Comparison of ENCODE assay signal across 19 cellular contexts in the genomic region with DNA sequence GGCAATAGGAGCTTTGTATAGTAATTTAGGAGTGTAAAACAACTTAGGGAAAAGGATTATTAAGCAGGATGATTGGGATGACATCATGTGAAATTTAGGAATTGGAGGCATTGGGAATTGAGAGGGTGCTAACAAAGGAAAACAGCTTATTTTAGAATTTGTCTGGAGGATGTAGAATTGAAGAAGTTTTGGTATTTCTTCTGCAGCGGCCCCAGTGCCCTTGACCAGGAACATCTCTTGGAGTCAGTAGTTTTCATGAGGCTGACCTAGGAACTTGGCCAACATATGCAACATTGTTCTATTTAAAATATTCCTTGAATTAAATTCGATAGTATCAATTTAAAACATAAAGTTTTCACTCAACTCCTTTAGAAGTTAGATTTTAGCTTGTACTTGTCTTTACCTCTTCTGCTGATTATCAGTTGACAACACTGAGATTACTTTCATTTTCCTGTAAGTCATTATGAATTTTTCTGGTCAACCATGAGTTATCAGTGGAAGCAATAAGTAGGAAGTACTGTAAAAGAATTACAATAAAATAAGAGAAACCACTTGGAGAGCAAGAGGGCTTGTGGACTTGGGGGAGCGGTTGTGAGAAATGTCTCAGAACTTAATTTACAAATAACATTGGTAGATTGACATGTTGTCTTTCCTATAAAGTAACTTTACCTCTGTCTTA. TPM values are rescaled to one million over a fixed set of nuclear protein-coding genes. Genes with fewer than 3 reads are reported as not detected.
DNase-seq lines count a peak whose midpoint lies in the region; ATAC-seq, FAIRE-seq and TF ChIP-seq lines count a peak whose summit lies in the region.
"Had no signal": no experiment of that assay in that cellular context is flagged by ENCODE, and none has a peak within 500 bp of the region (broad histone marks: within the 10 kb centered on the region; RNA-seq: fewer than 3 reads in every experiment).

No MANE protein-coding gene starts in this region.

- H3F3A ChIP-seq in Loucy (ENCODE audit: low read depth), result no peaks in the 10 kb centered on the region; the same call in 1 of the 2 replicates

- H2AFZ ChIP-seq in Loucy (ENCODE audit: low read length) (no peak overlapping the region), K562 (ENCODE audit: low read depth, low read length) (no peak overlapping the region)
- H2AFZ ChIP-seq: hepatocyte had no signal

- no peak overlapping the region for H3K4me3 Mint-ChIP-seq in neural crest cell

- no peaks in the 10 kb centered on the region for H3K9me3 Mint-ChIP-seq in neural crest cell

- no peaks in the 10 kb centered on the region for H3K27me3 ChIP-seq in Loucy (ENCODE audit: insufficient read depth, low read length, poor library complexity, severe bottlenecking)
- no peaks in the 10 kb centered on the region for H3K27me3 ChIP-seq in K562 (ENCODE audit: control insufficient read depth in 2 of 2, insufficient read depth in 2 of 2, low read length in 2 of 2)
- H3K27me3 ChIP-seq: hepatocyte had no signal

- intact Hi-C loops in K562 (cut with micrococcal nuclease), result no loop called here

- H3K9me3 ChIP-seq in Loucy (ENCODE audit: insufficient read depth, low read depth, low read length), result no peaks in the 10 kb centered on the region
- H3K9me3 ChIP-seq in K562 (replicated peaks; ENCODE audit: control insufficient read depth, insufficient read depth, low read depth, low read length), result no peaks in the 10 kb centered on the region

- peaks cover 5% of the 10 kb centered on the region for H3K36me3 Mint-ChIP-seq in neural crest cell (ENCODE audit: low read depth)

- peak overlapping the region; percentile 40; the same call in 2 of the 3 replicates for H3K27ac ChIP-seq in K562 (ENCODE audit: extremely low read depth, low read depth, low read length)
- H3K27ac ChIP-seq: hepatocyte had no signal

- BruUV-seq in K562 (replicated peaks; lab: Mats Ljungman, UMichigan), result no TSS peak

- H3K36me3 ChIP-seq in Loucy (ENCODE audit: insufficient read depth, low read length), result peaks cover 40% of the 10 kb centered on the region
- H3K36me3 ChIP-seq in K562 (ENCODE audit: control insufficient read depth, insufficient read depth, low read length), result peaks cover 40% of the 10 kb centered on the region; the same call in 2 of the 3 replicates

- POLR2A ChIA-PET in K562 (lab: Yijun Ruan, JAX), result interaction anchor here (0.6 to 3.3 kb wide), 7 partner anchors 12 to 152 kb away, joined by 3 to 40 read pairs (median 4); a partner anchor contains a TSS

- 0 out of 2 replicates have a peak, but pooled peaks have one; percentile 16 for TF ChIP-seq EP300 in K562 (IDR thresholded peaks at IDR 0.05; ENCODE audit: low read length)

- CTCF ChIA-PET in K562 (lab: Yijun Ruan, JAX; ENCODE audit: low intra/inter-chr PET ratio), result no interaction called here

- H3K79me2 ChIP-seq in Loucy (ENCODE audit: insufficient read depth, low read length) (peaks cover 100% of the 10 kb centered on the region), K562 (ENCODE audit: control insufficient read depth, insufficient read depth, low read length) (peaks cover 100% of the 10 kb centered on the region)

- DNase-seq in activated CD4-positive, CD25-positive, alpha-beta regulatory T cell (lab: John Stamatoyannopoulos, UW), result no peak
- DNase-seq in K562 (ENCODE audit: extremely low read depth in 1 of 4, low spot score in 3 of 4) (peak in 1 of 4 experiments; percentile 25), neural crest cell (ENCODE audit: low read depth, low spot score) (no peak), amniotic stem cell (lab: John Stamatoyannopoulos, UW) (no peak)
- DNase-seq: amygdala, cerebellar nuclear complex, Kasumi-1, NCI-H146, NCI-H446, SHP77 had no signal

- H3K4me1 ChIP-seq in Loucy (ENCODE audit: insufficient read depth, low read length, poor library complexity, severe bottlenecking) (peaks cover 36% of the 10 kb centered on the region), K562 (replicated peaks in 1 of 2; ENCODE audit: control insufficient read depth in 2 of 2, insufficient read depth in 2 of 2, low read length in 2 of 2) (peaks cover 7 to 49% of the 10 kb centered on the region in 2 experiments)

- H3K27me3 Mint-ChIP-seq in neural crest cell (ENCODE audit: low read depth), result no peaks in the 10 kb centered on the region

- no peak for TF ChIP-seq RAD21 in K562 (CRISPR knock-in tag; conservative IDR thresholded peaks at IDR 0.05 in 1 of 2, IDR thresholded peaks at IDR 0.05 in 1 of 2)

- H3K4me3 ChIP-seq in Loucy (ENCODE audit: low read length, poor library complexity, severe bottlenecking), result peak overlapping the region; percentile 3
- no peak overlapping the region for H3K4me3 ChIP-seq in K562
- H3K4me3 ChIP-seq: hepatocyte, smooth muscle cell had no signal

- no peak for TF ChIP-seq POLR2A in K562 (conservative IDR thresholded peaks at IDR 0.05)

- ATAC-seq in activated CD4-positive, CD25-positive, alpha-beta regulatory T cell treated with anti-CD3 and anti-CD28 coated beads, Interleukin-2, amount 50 U/mL, for 24 hours, result peak; percentile 41 to 45
- ATAC-seq in K562 (peak; percentile 16; the same call in 2 of the 3 replicates), HG03135 (IDR thresholded peaks at IDR 0.05; ENCODE audit: unreplicated experiment) (no peak), HG03521 (IDR thresholded peaks at IDR 0.05; ENCODE audit: unreplicated experiment) (no peak)
- ATAC-seq: HCT116 had no signal

- no peak for FAIRE-seq in K562 (lab: Jason Lieb, UNC)
- FAIRE-seq: A204.1, GM12892 had no signal

- in situ Hi-C loops in K562 (cut with MboI), result no loop called here

- H3K9ac ChIP-seq in Loucy (ENCODE audit: low read depth, low read length, poor library complexity, severe bottlenecking) (no peak overlapping the region), K562 (ENCODE audit: insufficient read depth in 1 of 2, low read depth in 2 of 2, low read length in 2 of 2) (no peak overlapping the region)

- H3K9me1 ChIP-seq in K562 (ENCODE audit: control insufficient read depth, insufficient read depth, low read length), result peaks cover 2% of the 10 kb centered on the region

- H3K9me2 ChIP-seq in Loucy (replicated peaks; ENCODE audit: low read depth, low read length), result no peaks in the 10 kb centered on the region

- TF ChIP-seq CTCF in Loucy (conservative IDR thresholded peaks at IDR 0.05; ENCODE audit: low read length) (no peak), K562 (IDR thresholded peaks at IDR 0.05 in 2 of 3, conservative IDR thresholded peaks at IDR 0.05 in 1 of 3; ENCODE audit: insufficient read depth in 2 of 3, low read depth in 1 of 3, low read length in 3 of 3) (no peak), neural crest cell (conservative IDR thresholded peaks at IDR 0.05) (no peak)

- H4K20me1 ChIP-seq in Loucy (ENCODE audit: insufficient read depth, low read length, poor library complexity, severe bottlenecking) (peaks cover 97% of the 10 kb centered on the region), K562 (replicated peaks; ENCODE audit: control insufficient read depth, insufficient read depth, low read length) (peaks cover 12% of the 10 kb centered on the region)

- 46% methylated on average over 3 of the region's 3 CpGs for WGBS in K562 (ENCODE audit: insufficient coverage, low coverage, missing lambda C conversion rate)

- peak overlapping the region; percentile 31 for H3K4me2 ChIP-seq in Loucy (ENCODE audit: low read depth, low read length, poor library complexity, severe bottlenecking)
- peak overlapping the region; percentile 43; the same call in 1 of the 2 replicates for H3K4me2 ChIP-seq in K562 (ENCODE audit: insufficient read depth, low read length)
- H3K4me2 ChIP-seq: hepatocyte, smooth muscle cell had no signal

- H3K27ac Mint-ChIP-seq in neural crest cell (ENCODE audit: unreplicated experiment), result peak overlapping the region; percentile 53

- peaks cover 47% of the 10 kb centered on the region for H3K4me1 Mint-ChIP-seq in neural crest cell

TF ChIP-seq in K562, 482 proteins besides CTCF, POLR2A, EP300 and RAD21 (continues in another document):
- TF ChIP-seq, protein P1, sequence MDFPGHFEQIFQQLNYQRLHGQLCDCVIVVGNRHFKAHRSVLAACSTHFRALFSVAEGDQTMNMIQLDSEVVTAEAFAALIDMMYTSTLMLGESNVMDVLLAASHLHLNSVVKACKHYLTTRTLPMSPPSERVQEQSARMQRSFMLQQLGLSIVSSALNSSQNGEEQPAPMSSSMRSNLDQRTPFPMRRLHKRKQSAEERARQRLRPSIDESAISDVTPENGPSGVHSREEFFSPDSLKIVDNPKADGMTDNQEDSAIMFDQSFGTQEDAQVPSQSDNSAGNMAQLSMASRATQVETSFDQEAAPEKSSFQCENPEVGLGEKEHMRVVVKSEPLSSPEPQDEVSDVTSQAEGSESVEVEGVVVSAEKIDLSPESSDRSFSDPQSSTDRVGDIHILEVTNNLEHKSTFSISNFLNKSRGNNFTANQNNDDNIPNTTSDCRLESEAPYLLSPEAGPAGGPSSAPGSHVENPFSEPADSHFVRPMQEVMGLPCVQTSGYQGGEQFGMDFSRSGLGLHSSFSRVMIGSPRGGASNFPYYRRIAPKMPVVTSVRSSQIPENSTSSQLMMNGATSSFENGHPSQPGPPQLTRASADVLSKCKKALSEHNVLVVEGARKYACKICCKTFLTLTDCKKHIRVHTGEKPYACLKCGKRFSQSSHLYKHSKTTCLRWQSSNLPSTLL (IDR thresholded peaks at IDR 0.05), result no peak

RNA-seq across cellular contexts. Expression of a gene that starts 52.8 kb away (rescaled TPM):
- total RNA-seq in K562 (2011; cell fraction: chromatin; rRNA removed; ENCODE audit: low replicate concordance), result 104 and 251 TPM in 2 replicates
- total RNA-seq in K562 (2011; cell fraction: nucleolus; rRNA removed), result 52.7 and 60.7 TPM in 2 replicates
- 126 and 183 TPM in 2 replicates for total RNA-seq in K562 (2011; cell fraction: nucleoplasm; rRNA removed)
- total RNA-seq in K562 (2014; rRNA removed) (40.2 and 42.3 TPM in 2 replicates), K562 (2014; rRNA removed; fragmentation: Illumina TruSeq; extraction: Trizol) (58.9 and 66.8 TPM in 2 replicates), K562 (2015; rRNA removed; fragmentation: Illumina TruSeq; extraction: Trizol) (55.3 and 57.7 TPM in 2 replicates), K562 (2021) (55.8 and 64.8 TPM in 2 replicates), neural crest cell (73.5 and 77.0 TPM in 2 replicates)
- polyA plus RNA-seq in K562 (2011; rRNA removed) (59.9 and 65.9 TPM in 2 replicates), K562 (2014; fragmentation: Illumina TruSeq; extraction: Trizol) (35.5 and 36.5 TPM in 2 replicates), K562 (2014; fragmentation: Nextera tagmentation; extraction: Ambion mirVana) (10 to 100 TPM in 1 of 2 experiments, 1 to 10 TPM in 1; 3.7 to 13.2 TPM), K562 (2014; rRNA removed) (29.1 and 32.7 TPM in 2 replicates)
- polyA plus RNA-seq in K562 (2011; cell fraction: cytosol; rRNA removed), result 49.8 and 58.2 TPM in 2 replicates
- polyA plus RNA-seq in K562 (2011; cell fraction: nucleus; rRNA removed), result 116 and 121 TPM in 2 replicates
- polyA plus RNA-seq in K562 (2012), result 20.9 and 26.2 TPM in 2 replicates
- 174 and 176 TPM in 2 replicates for polyA minus RNA-seq in K562 (2011; rRNA and poly(A)+ RNA removed)
- 62.1 and 76.3 TPM in 2 replicates for polyA minus RNA-seq in K562 (2011; cell fraction: cytosol; rRNA and poly(A)+ RNA removed)
- 102 and 169 TPM in 2 replicates for polyA minus RNA-seq in K562 (2011; cell fraction: nucleus; rRNA and poly(A)+ RNA removed)

Comparison
In these comparisons a context has a peak if more than half of its experiments do, and no peak if none do; other contexts are left out.
1. ATAC-seq: peak in activated CD4-positive, CD25-positive, alpha-beta regulatory T cell treated with anti-CD3 and anti-CD28 coated beads, Interleukin-2, amount 50 U/mL, for 24 hours (2 of 2) and K562 (single experiment); none in HG03135 (single experiment) and HG03521 (single experiment).